ENCODE assay signal across 1 cellular context in the genomic region with DNA sequence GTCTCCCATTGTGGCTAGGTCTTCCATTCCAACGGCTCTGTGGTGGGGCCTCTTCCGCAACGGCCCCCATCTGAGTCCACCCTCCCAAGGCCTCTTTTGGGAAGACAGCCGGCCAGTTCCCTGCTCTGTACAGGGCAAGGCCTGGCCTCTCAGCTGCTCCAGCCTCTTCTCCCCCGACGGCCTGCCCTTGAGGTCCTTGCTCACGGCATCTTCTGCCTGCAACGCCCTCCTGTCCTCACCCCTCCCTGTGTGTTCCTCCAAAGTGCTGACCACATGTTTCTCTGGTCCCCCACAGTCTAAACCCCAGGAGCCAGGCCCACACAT.
TF ChIP-seq lines count a peak whose summit lies in the region.

No MANE protein-coding gene starts in this region.

TF ChIP-seq in GM23338, 12 proteins besides CTCF, POLR2A, EP300 and RAD21:
- TF ChIP-seq, protein P1, sequence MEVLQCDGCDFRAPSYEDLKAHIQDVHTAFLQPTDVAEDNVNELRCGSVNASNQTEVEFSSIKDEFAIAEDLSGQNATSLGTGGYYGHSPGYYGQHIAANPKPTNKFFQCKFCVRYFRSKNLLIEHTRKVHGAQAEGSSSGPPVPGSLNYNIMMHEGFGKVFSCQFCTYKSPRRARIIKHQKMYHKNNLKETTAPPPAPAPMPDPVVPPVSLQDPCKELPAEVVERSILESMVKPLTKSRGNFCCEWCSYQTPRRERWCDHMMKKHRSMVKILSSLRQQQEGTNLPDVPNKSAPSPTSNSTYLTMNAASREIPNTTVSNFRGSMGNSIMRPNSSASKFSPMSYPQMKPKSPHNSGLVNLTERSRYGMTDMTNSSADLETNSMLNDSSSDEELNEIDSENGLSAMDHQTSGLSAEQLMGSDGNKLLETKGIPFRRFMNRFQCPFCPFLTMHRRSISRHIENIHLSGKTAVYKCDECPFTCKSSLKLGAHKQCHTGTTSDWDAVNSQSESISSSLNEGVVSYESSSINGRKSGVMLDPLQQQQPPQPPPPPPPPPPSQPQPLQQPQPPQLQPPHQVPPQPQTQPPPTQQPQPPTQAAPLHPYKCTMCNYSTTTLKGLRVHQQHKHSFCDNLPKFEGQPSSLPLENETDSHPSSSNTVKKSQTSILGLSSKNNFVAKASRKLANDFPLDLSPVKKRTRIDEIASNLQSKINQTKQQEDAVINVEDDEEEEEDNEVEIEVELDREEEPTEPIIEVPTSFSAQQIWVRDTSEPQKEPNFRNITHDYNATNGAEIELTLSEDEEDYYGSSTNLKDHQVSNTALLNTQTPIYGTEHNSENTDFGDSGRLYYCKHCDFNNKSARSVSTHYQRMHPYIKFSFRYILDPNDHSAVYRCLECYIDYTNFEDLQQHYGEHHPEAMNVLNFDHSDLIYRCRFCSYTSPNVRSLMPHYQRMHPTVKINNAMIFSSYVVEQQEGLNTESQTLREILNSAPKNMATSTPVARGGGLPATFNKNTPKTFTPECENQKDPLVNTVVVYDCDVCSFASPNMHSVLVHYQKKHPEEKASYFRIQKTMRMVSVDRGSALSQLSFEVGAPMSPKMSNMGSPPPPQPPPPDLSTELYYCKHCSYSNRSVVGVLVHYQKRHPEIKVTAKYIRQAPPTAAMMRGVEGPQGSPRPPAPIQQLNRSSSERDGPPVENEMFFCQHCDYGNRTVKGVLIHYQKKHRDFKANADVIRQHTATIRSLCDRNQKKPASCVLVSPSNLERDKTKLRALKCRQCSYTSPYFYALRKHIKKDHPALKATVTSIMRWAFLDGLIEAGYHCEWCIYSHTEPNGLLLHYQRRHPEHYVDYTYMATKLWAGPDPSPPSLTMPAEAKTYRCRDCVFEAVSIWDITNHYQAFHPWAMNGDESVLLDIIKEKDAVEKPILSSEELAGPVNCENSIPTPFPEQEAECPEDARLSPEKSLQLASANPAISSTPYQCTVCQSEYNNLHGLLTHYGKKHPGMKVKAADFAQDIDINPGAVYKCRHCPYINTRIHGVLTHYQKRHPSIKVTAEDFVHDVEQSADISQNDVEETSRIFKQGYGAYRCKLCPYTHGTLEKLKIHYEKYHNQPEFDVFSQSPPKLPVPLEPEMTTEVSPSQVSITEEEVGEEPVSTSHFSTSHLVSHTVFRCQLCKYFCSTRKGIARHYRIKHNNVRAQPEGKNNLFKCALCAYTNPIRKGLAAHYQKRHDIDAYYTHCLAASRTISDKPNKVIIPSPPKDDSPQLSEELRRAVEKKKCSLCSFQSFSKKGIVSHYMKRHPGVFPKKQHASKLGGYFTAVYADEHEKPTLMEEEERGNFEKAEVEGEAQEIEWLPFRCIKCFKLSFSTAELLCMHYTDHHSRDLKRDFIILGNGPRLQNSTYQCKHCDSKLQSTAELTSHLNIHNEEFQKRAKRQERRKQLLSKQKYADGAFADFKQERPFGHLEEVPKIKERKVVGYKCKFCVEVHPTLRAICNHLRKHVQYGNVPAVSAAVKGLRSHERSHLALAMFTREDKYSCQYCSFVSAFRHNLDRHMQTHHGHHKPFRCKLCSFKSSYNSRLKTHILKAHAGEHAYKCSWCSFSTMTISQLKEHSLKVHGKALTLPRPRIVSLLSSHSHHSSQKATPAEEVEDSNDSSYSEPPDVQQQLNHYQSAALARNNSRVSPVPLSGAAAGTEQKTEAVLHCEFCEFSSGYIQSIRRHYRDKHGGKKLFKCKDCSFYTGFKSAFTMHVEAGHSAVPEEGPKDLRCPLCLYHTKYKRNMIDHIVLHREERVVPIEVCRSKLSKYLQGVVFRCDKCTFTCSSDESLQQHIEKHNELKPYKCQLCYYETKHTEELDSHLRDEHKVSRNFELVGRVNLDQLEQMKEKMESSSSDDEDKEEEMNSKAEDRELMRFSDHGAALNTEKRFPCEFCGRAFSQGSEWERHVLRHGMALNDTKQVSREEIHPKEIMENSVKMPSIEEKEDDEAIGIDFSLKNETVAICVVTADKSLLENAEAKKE (CRISPR knock-in tag; IDR thresholded peaks at IDR 0.05) = no peak
- TF ChIP-seq POLR2AphosphoS5 (IDR thresholded peaks at IDR 0.05; ENCODE audit: low read depth) = no peak
- TF ChIP-seq STAT1 (IDR thresholded peaks at IDR 0.05; ENCODE audit: unreplicated experiment) = no peak
- no peak for TF ChIP-seq ZNF331 (CRISPR knock-in tag; IDR thresholded peaks at IDR 0.05; ENCODE audit: low read depth)
- no peak for TF ChIP-seq JUNB (IDR thresholded peaks at IDR 0.05; ENCODE audit: unreplicated experiment)
- TF ChIP-seq, protein P2, sequence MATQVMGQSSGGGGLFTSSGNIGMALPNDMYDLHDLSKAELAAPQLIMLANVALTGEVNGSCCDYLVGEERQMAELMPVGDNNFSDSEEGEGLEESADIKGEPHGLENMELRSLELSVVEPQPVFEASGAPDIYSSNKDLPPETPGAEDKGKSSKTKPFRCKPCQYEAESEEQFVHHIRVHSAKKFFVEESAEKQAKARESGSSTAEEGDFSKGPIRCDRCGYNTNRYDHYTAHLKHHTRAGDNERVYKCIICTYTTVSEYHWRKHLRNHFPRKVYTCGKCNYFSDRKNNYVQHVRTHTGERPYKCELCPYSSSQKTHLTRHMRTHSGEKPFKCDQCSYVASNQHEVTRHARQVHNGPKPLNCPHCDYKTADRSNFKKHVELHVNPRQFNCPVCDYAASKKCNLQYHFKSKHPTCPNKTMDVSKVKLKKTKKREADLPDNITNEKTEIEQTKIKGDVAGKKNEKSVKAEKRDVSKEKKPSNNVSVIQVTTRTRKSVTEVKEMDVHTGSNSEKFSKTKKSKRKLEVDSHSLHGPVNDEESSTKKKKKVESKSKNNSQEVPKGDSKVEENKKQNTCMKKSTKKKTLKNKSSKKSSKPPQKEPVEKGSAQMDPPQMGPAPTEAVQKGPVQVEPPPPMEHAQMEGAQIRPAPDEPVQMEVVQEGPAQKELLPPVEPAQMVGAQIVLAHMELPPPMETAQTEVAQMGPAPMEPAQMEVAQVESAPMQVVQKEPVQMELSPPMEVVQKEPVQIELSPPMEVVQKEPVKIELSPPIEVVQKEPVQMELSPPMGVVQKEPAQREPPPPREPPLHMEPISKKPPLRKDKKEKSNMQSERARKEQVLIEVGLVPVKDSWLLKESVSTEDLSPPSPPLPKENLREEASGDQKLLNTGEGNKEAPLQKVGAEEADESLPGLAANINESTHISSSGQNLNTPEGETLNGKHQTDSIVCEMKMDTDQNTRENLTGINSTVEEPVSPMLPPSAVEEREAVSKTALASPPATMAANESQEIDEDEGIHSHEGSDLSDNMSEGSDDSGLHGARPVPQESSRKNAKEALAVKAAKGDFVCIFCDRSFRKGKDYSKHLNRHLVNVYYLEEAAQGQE (IDR thresholded peaks at IDR 0.05; ENCODE audit: unreplicated experiment) = no peak
- TF ChIP-seq, protein P3, sequence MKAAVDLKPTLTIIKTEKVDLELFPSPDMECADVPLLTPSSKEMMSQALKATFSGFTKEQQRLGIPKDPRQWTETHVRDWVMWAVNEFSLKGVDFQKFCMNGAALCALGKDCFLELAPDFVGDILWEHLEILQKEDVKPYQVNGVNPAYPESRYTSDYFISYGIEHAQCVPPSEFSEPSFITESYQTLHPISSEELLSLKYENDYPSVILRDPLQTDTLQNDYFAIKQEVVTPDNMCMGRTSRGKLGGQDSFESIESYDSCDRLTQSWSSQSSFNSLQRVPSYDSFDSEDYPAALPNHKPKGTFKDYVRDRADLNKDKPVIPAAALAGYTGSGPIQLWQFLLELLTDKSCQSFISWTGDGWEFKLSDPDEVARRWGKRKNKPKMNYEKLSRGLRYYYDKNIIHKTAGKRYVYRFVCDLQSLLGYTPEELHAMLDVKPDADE (IDR thresholded peaks at IDR 0.05) = no peak
- no peak for TF ChIP-seq CREB1 (CRISPR knock-in tag; IDR thresholded peaks at IDR 0.05; ENCODE audit: low read depth)
- TF ChIP-seq EZH2phosphoT487 (IDR thresholded peaks at IDR 0.05; ENCODE audit: unreplicated experiment) = no peak
- TF ChIP-seq EZH2 (IDR thresholded peaks at IDR 0.05; ENCODE audit: low read depth, unreplicated experiment) = no peak
- no peak for TF ChIP-seq NANOG (IDR thresholded peaks at IDR 0.05; ENCODE audit: borderline replicate concordance)
- TF ChIP-seq ZNF114 (CRISPR knock-in tag; IDR thresholded peaks at IDR 0.05) = no peak
TF ChIP-seq in GM23338: peak in this region for 0.
